ENCODE assay signal across 1 cellular context in genomic region chr7:140165422-140165821, GRCh38.
TF ChIP-seq lines count a peak whose summit lies in the region.

No MANE protein-coding gene starts in this region.

TF ChIP-seq in HCT116, 20 proteins besides CTCF, POLR2A, EP300 and RAD21 (continued from another document):
- TF ChIP-seq REST (IDR thresholded peaks at IDR 0.05; ENCODE audit: low read depth) (no peak), FOSL1 (IDR thresholded peaks at IDR 0.05; ENCODE audit: low read depth) (peak; percentile 54), ZBTB33 (IDR thresholded peaks at IDR 0.05; ENCODE audit: extremely low read depth, insufficient replicate concordance, low read length) (no peak), JUND (IDR thresholded peaks at IDR 0.05) (peak; percentile 57), POLR2AphosphoS5 (IDR thresholded peaks at IDR 0.05; ENCODE audit: low read depth, low read length) (peak; percentile 44), CEBPB (IDR thresholded peaks at IDR 0.05; ENCODE audit: low read depth) (peak; percentile 92), EZH2phosphoT487 (IDR thresholded peaks at IDR 0.05; ENCODE audit: borderline replicate concordance) (no peak), ZFX (IDR thresholded peaks at IDR 0.05) (no peak), YY1 (IDR thresholded peaks at IDR 0.05; ENCODE audit: extremely low read depth, insufficient replicate concordance, low read depth, low read length) (no peak), SIN3A (IDR thresholded peaks at IDR 0.05; ENCODE audit: low read depth) (no peak; the same call in 1 of the 2 replicates), ATF3 (IDR thresholded peaks at IDR 0.05) (peak; percentile 55; the same call in 1 of the 2 replicates), SP1 (IDR thresholded peaks at IDR 0.05; ENCODE audit: low read depth) (peak; percentile 41; the same call in 1 of the 2 replicates), SRF (IDR thresholded peaks at IDR 0.05; ENCODE audit: low read depth) (no peak)
TF ChIP-seq in HCT116: peak in this region for 6.
